10 cellular contexts compared by ENCODE assay signal in genomic region chr17:57889892-57890856, GRCh38. TPM values are rescaled to one million over a fixed set of nuclear protein-coding genes. Genes with fewer than 3 reads are reported as not detected.
A peak's percentile ranks its signal among the peaks of the same experiment; 100 is the strongest.
DNase-seq lines count a peak whose midpoint lies in the region; ATAC-seq and TF ChIP-seq lines count a peak whose summit lies in the region.
"Had no signal": no experiment of that assay in that cellular context is flagged by ENCODE, and none has a peak within 500 bp of the region (broad histone marks: within the 10 kb centered on the region; RNA-seq: fewer than 3 reads in every experiment).

No MANE protein-coding gene starts in this region.

- 58 to 75% methylated on average over 4 to 8 of the region's 11 CpGs for WGBS in esophagus squamous epithelium, 2 donors

- peak; percentile 15 for TF ChIP-seq CTCF in AG09309 (IDR thresholded peaks at IDR 0.05; ENCODE audit: control insufficient read depth, insufficient read depth, low read depth, low read length, missing control alignments)
- TF ChIP-seq CTCF in esophagus squamous epithelium (IDR thresholded peaks at IDR 0.05), result peak in 1 of 6 experiments; percentile 18
- TF ChIP-seq CTCF in nephron (IDR thresholded peaks at IDR 0.05; ENCODE audit: unreplicated experiment in 3 of 3), result no peak

- H3K4me1 Mint-ChIP-seq in nephron, result peaks cover 67% of the 10 kb centered on the region

- no peaks in the 10 kb centered on the region for H3K27me3 ChIP-seq in esophagus squamous epithelium
- H3K27me3 ChIP-seq: SJCRH30 had no signal

- H3K27ac Mint-ChIP-seq in nephron, result peak overlapping the region in 2 of 3 experiments; percentile 69 to 99

- H3K4me3 Mint-ChIP-seq in nephron, result no peak overlapping the region

- no peak for TF ChIP-seq POLR2A in esophagus squamous epithelium (IDR thresholded peaks at IDR 0.05)

- peaks cover 0 to 8% (median under 1%) of the 10 kb centered on the region in 3 donors for H3K36me3 ChIP-seq in esophagus squamous epithelium
- H3K36me3 ChIP-seq: SJCRH30 had no signal

- H3K9me3 ChIP-seq in esophagus squamous epithelium, result no peaks in the 10 kb centered on the region
- H3K9me3 ChIP-seq: SJCRH30 had no signal

- ATAC-seq in GM21367 (IDR thresholded peaks at IDR 0.05; ENCODE audit: unreplicated experiment) (no peak), GM19463 (IDR thresholded peaks at IDR 0.05; ENCODE audit: unreplicated experiment) (no peak), GM21619 (IDR thresholded peaks at IDR 0.05; ENCODE audit: unreplicated experiment) (no peak)

- no peaks in the 10 kb centered on the region for H3K9me3 Mint-ChIP-seq in nephron

- intact Hi-C loops in esophagus squamous epithelium (cut with DNase I), result loop anchor here (10.0 kb wide), 2 partner anchors 55 to 95 kb away; partner anchors contain the start of gene VEZF1

- peaks cover 49 to 73% (median 63%) of the 10 kb centered on the region in 3 donors for H3K4me1 ChIP-seq in esophagus squamous epithelium

- DNase-seq in AG09309 (ENCODE audit: low read depth), result peak; percentile 63
- DNase-seq in RPMI8226, result peak; percentile 95
- DNase-seq in esophagus squamous epithelium (lab: John Stamatoyannopoulos, UW), result no peak
- DNase-seq in activated CD4-positive, alpha-beta T cell treated with anti-CD3 and anti-CD28 coated beads for 1 hour, result no peak
- DNase-seq: DND-41 had no signal

- H3K27me3 Mint-ChIP-seq in nephron (ENCODE audit: low read depth), result no peaks in the 10 kb centered on the region

- H3K36me3 Mint-ChIP-seq in nephron (ENCODE audit: low read depth), result no peaks in the 10 kb centered on the region

- H3K27ac ChIP-seq in esophagus squamous epithelium, result peak overlapping the region; percentile 63 to 96 (median 94)
- H3K27ac ChIP-seq: SJCRH30 had no signal

- H3K4me3 ChIP-seq in AG09309 (ENCODE audit: control insufficient read depth, low read depth, low read length) (no peak overlapping the region), esophagus squamous epithelium (no peak overlapping the region)
- H3K4me3 ChIP-seq: SJCRH30 had no signal

RNA-seq across cellular contexts. Expression of gene MRPS23, which starts 40.3 kb away (rescaled TPM):
- 10 to 100 TPM in 3 of 4 donors, 1 to 10 TPM in 1; 9.9 to 25.2 (median 20.8) TPM for total RNA-seq in esophagus squamous epithelium

Comparison
In these comparisons a context has a peak if more than half of its experiments do, and no peak if none do; other contexts are left out.
1. DNase-seq: peak in AG09309 (single experiment) and RPMI8226 (single experiment); none in esophagus squamous epithelium (single experiment) and activated CD4-positive, alpha-beta T cell treated with anti-CD3 and anti-CD28 coated beads for 1 hour (single experiment).